8 cellular contexts compared by ENCODE assay signal in genomic region chr12:117968826-117969659, GRCh38. TPM values are rescaled to one million over a fixed set of nuclear protein-coding genes. Genes with fewer than 3 reads are reported as not detected.
DNase-seq lines count a peak whose midpoint lies in the region; ATAC-seq and TF ChIP-seq lines count a peak whose summit lies in the region.

Gene KSR2 (minus strand): TSS chr12:117968990. CDS start chr12:117968255, 735 bp downstream.

- H3K23ac ChIP-seq in IMR-90 (ENCODE audit: low read depth, low read length): no peak within 1 kb of the TSS

- no peak for TF ChIP-seq RAD21 in IMR-90 (IDR thresholded peaks at IDR 0.05; ENCODE audit: low read length)

- H3K27ac Mint-ChIP-seq in CD4-positive, CD25-positive, alpha-beta regulatory T cell: peak within 1 kb of the TSS in 1 of 3 donors; percentile 31

- H2BK15ac ChIP-seq in IMR-90 (ENCODE audit: low read depth, low read length): no peak within 1 kb of the TSS

- 0% methylated on average over 12 of the region's 86 CpGs; no CpG with 5 or more reads in 1 of the 2 experiments for WGBS in IMR-90 (ENCODE audit: extremely low coverage in 2 of 2, insufficient read length in 1 of 2), 2 experiments

- no peak within 1 kb of the TSS for H2BK5ac ChIP-seq in IMR-90 (ENCODE audit: low read depth, low read length, poor library complexity, severe bottlenecking)

- H2BK120ac ChIP-seq in IMR-90 (ENCODE audit: low read depth, low read length): no peak within 1 kb of the TSS

- TF ChIP-seq CTCF in IMR-90 (conservative IDR thresholded peaks at IDR 0.05; ENCODE audit: low read depth, low read length): no peak

- no peak within 1 kb of the TSS for H3K4ac ChIP-seq in IMR-90 (ENCODE audit: low read depth, low read length)

- peaks cover 3% of the 10 kb centered on the region for H3K36me3 Mint-ChIP-seq in CD4-positive, CD25-positive, alpha-beta regulatory T cell

- peaks cover 23% of the 10 kb centered on the region for H3K27me3 ChIP-seq in CD4-positive, CD25-positive, alpha-beta regulatory T cell (ENCODE audit: control insufficient read depth, insufficient read depth, low read length)
- H3K27me3 ChIP-seq in IMR-90 (ENCODE audit: control insufficient read depth, insufficient read depth, low read length) (peaks cover 13% of the 10 kb centered on the region), SJSA1 (replicated peaks) (peaks cover 46% of the 10 kb centered on the region)

- peaks cover 5 to 8% of the 10 kb centered on the region in 2 experiments for H3K9me3 ChIP-seq in CD4-positive, CD25-positive, alpha-beta regulatory T cell (ENCODE audit: control insufficient read depth in 2 of 2, low read length in 2 of 2)
- H3K9me3 ChIP-seq in IMR-90 (ENCODE audit: control insufficient read depth, insufficient read depth, low read length): no peaks in the 10 kb centered on the region; the same call in 1 of the 2 replicates
- no peaks in the 10 kb centered on the region for H3K9me3 ChIP-seq in SJSA1 (replicated peaks)

- no peak within 1 kb of the TSS for H3K4me3 ChIP-seq in CD4-positive, CD25-positive, alpha-beta regulatory T cell (ENCODE audit: low read depth, low read length)
- H3K4me3 ChIP-seq in IMR-90 (ENCODE audit: insufficient read depth, low read depth, low read length) (no peak within 1 kb of the TSS; the same call in 1 of the 2 replicates), SJSA1 (peak within 1 kb of the TSS; percentile 37)

- CTCF ChIA-PET in IMR-90 (lab: Yijun Ruan, JAX): no interaction called here

- peak; percentile 11 to 34 (median 24) for DNase-seq in CD4-positive, CD25-positive, alpha-beta regulatory T cell
- DNase-seq in IMR-90 (no peak), SJSA1 (ENCODE audit: low read depth in 1 of 2, low spot score in 2 of 2) (peak; percentile 29 to 42), iPS-NIHi7 (ENCODE audit: extremely low spot score) (peak; percentile 96), Kasumi-1 (lab: John Stamatoyannopoulos, UW) (no peak)
- DNase-seq in stimulated activated CD4-positive, alpha-beta T cell treated with anti-CD3 and anti-CD28 coated beads, Interleukin-15, amount 100 ng/mL, for 48 hours (ENCODE audit: low read depth in 2 of 2): peak; percentile 45 to 56

- no peaks in the 10 kb centered on the region for H3K79me1 ChIP-seq in IMR-90 (ENCODE audit: low read depth in 1 of 2, low read length in 2 of 2)

- H2AFZ ChIP-seq in IMR-90 (replicated peaks; ENCODE audit: low read length, poor library complexity): peak within 1 kb of the TSS; percentile 67

- no TSS peak for BruUV-seq in IMR-90 (replicated peaks; lab: Mats Ljungman, UMichigan)

- no peak within 1 kb of the TSS for H3K18ac ChIP-seq in IMR-90 (ENCODE audit: low read depth, low read length)

- peaks cover 0 to 18% (median 6%) of the 10 kb centered on the region in 7 donors for H3K9me3 Mint-ChIP-seq in CD4-positive, CD25-positive, alpha-beta regulatory T cell

- no peak within 1 kb of the TSS for H4K5ac ChIP-seq in IMR-90 (ENCODE audit: low read depth, low read length)

- in situ Hi-C loops in IMR-90 (cut with MboI; ENCODE audit: low sequenced_read_pairs): no loop called here

- no peaks in the 10 kb centered on the region for H3K36me3 ChIP-seq in CD4-positive, CD25-positive, alpha-beta regulatory T cell (ENCODE audit: control insufficient read depth, insufficient read depth, low read length)
- H3K36me3 ChIP-seq in IMR-90 (ENCODE audit: control insufficient read depth, insufficient read depth, low read length): no peaks in the 10 kb centered on the region
- H3K36me3 ChIP-seq in SJSA1: no peaks in the 10 kb centered on the region

- dilution Hi-C loops in IMR-90 (cut with HindIII; ENCODE audit: low sequenced_read_pairs, unreplicated experiment): no loop called here

- no peaks in the 10 kb centered on the region for H3K9me1 ChIP-seq in IMR-90 (ENCODE audit: insufficient read depth, low read length)

- peaks cover 37% of the 10 kb centered on the region for H3K27me3 Mint-ChIP-seq in CD4-positive, CD25-positive, alpha-beta regulatory T cell

- H3K4me1 ChIP-seq in CD4-positive, CD25-positive, alpha-beta regulatory T cell (ENCODE audit: control insufficient read depth, insufficient read depth, low read length, poor library complexity, severe bottlenecking): peaks cover 11% of the 10 kb centered on the region
- no peaks in the 10 kb centered on the region for H3K4me1 ChIP-seq in IMR-90 (ENCODE audit: control insufficient read depth, insufficient read depth, low read length)
- 0 out of 2 replicates have a peak, but pooled peaks cover 4% of the 10 kb centered on the region for H3K4me1 ChIP-seq in SJSA1 (replicated peaks)

- no peak for TF ChIP-seq POLR2A in IMR-90 (IDR thresholded peaks at IDR 0.05; ENCODE audit: low read depth, low read length)

- H2AK9ac ChIP-seq in IMR-90 (replicated peaks; ENCODE audit: low read depth, low read length, poor library complexity): no peak within 1 kb of the TSS

- ATAC-seq in CD4-positive, CD25-positive, alpha-beta regulatory T cell (ENCODE audit: low read depth in 2 of 2): peak; percentile 50 to 53
- ATAC-seq in GM19467 (IDR thresholded peaks at IDR 0.05; ENCODE audit: unreplicated experiment) (peak; percentile 68), IMR-90 (ENCODE audit: low read depth) (peak; percentile 42; the same call in 1 of the 2 replicates)

- H3K56ac ChIP-seq in IMR-90 (ENCODE audit: extremely low read depth, insufficient read depth, low read length): no peak within 1 kb of the TSS

- H3K4me2 ChIP-seq in IMR-90 (ENCODE audit: low read depth, low read length): no peak within 1 kb of the TSS; the same call in 1 of the 2 replicates

- peaks cover 0 to 10% (median 2%) of the 10 kb centered on the region in 4 donors for H3K4me1 Mint-ChIP-seq in CD4-positive, CD25-positive, alpha-beta regulatory T cell

- H2BK20ac ChIP-seq in IMR-90 (ENCODE audit: low read depth, low read length): no peak within 1 kb of the TSS

- peak within 1 kb of the TSS; percentile 52 to 85 (median 76) for H3K4me3 Mint-ChIP-seq in CD4-positive, CD25-positive, alpha-beta regulatory T cell

- H3K14ac ChIP-seq in IMR-90 (replicated peaks; ENCODE audit: low read depth, low read length): no peak within 1 kb of the TSS

- H4K91ac ChIP-seq in IMR-90 (ENCODE audit: insufficient read depth, low read depth, low read length): no peak within 1 kb of the TSS

- intact Hi-C loops in IMR-90 (cut with micrococcal nuclease): no loop called here

- H4K8ac ChIP-seq in IMR-90 (ENCODE audit: low read depth in 2 of 2, low read length in 2 of 2): no peak within 1 kb of the TSS

- H3K9ac ChIP-seq in IMR-90 (ENCODE audit: low read depth, low read length): no peak within 1 kb of the TSS

- POLR2A ChIA-PET in IMR-90 (lab: Charles Lee; ENCODE audit: unreplicated experiment): no interaction called here

- H3K27ac ChIP-seq in CD4-positive, CD25-positive, alpha-beta regulatory T cell (ENCODE audit: insufficient read depth, low read length, poor library complexity, severe bottlenecking): no peak within 1 kb of the TSS
- H3K27ac ChIP-seq in IMR-90 (ENCODE audit: insufficient read depth, low read length): no peak within 1 kb of the TSS
- H3K27ac ChIP-seq in SJSA1: no peak within 1 kb of the TSS
- H3K27ac ChIP-seq in angular gyrus (ENCODE audit: low read depth, low read length): peak within 1 kb of the TSS; percentile 74

- H2AK5ac ChIP-seq in IMR-90 (ENCODE audit: low read depth, low read length): no peak within 1 kb of the TSS

- H4K20me1 ChIP-seq in IMR-90 (ENCODE audit: insufficient read depth, low read length): no peaks in the 10 kb centered on the region

TF ChIP-seq in IMR-90, 13 proteins besides CTCF, POLR2A, EP300 and RAD21:
- TF ChIP-seq FOS (IDR thresholded peaks at IDR 0.05; ENCODE audit: low read depth, low read length) (no peak), USF2 (IDR thresholded peaks at IDR 0.05; ENCODE audit: low read depth, low read length) (no peak), MAZ (IDR thresholded peaks at IDR 0.05; ENCODE audit: borderline replicate concordance, low read depth, low read length) (no peak), BHLHE40 (IDR thresholded peaks at IDR 0.05; ENCODE audit: low read depth, low read length) (no peak), CHD1 (IDR thresholded peaks at IDR 0.05; ENCODE audit: low read depth, low read length) (no peak), NFE2L2 (IDR thresholded peaks at IDR 0.05; ENCODE audit: low read depth, low read length) (no peak), SMC3 (IDR thresholded peaks at IDR 0.05; ENCODE audit: low read depth, low read length) (no peak), ELK1 (IDR thresholded peaks at IDR 0.05; ENCODE audit: borderline replicate concordance, low read depth, low read length) (no peak), RFX5 (IDR thresholded peaks at IDR 0.05; ENCODE audit: low read depth, low read length) (no peak)
TF ChIP-seq in IMR-90: peak in this region for 0.

RNA-seq across cellular contexts. Expression of gene KSR2, which starts in this region (rescaled TPM):
- 0.20 TPM for total RNA-seq in CD4-positive, CD25-positive, alpha-beta regulatory T cell
- not detected for polyA plus RNA-seq in CD4-positive, CD25-positive, alpha-beta regulatory T cell
- not detected in 2 replicates for total RNA-seq in IMR-90 (2012; rRNA removed)
- not detected in 2 replicates for polyA plus RNA-seq in IMR-90 (2012; rRNA removed)
- polyA plus RNA-seq in IMR-90 (2012; cell fraction: cytosol; rRNA removed): not detected in 2 replicates
- polyA plus RNA-seq in IMR-90 (2012; cell fraction: nucleus; rRNA removed; ENCODE audit: low replicate concordance): not detected in 2 replicates
- total RNA-seq in SJSA1 (2014; rRNA removed; shearing (Covaris generic)): 0.03 TPM in 1 of 2 replicates, not detected in the other

Comparison
In these comparisons a context has a peak if more than half of its experiments do, and no peak if none do; other contexts are left out.
1. Peak in DNase-seq and ATAC-seq in CD4-positive, CD25-positive, alpha-beta regulatory T cell; RNA of the gene not detected or under 1 TPM.
2. Peak in ATAC-seq in IMR-90; RNA of the gene not detected or under 1 TPM.
3. Peak in DNase-seq and H3K4me3 ChIP-seq in SJSA1; RNA of the gene not detected or under 1 TPM.
4. DNase-seq: peak in iPS-NIHi7 (single experiment) and stimulated activated CD4-positive, alpha-beta T cell treated with anti-CD3 and anti-CD28 coated beads, Interleukin-15, amount 100 ng/mL, for 48 hours (2 of 2); none in IMR-90 (single experiment) and Kasumi-1 (0 of 2).
5. Peak in every context shown above with its lines, with median percentiles within 50 percentile points of each other: ATAC-seq.